In the genomic region with DNA sequence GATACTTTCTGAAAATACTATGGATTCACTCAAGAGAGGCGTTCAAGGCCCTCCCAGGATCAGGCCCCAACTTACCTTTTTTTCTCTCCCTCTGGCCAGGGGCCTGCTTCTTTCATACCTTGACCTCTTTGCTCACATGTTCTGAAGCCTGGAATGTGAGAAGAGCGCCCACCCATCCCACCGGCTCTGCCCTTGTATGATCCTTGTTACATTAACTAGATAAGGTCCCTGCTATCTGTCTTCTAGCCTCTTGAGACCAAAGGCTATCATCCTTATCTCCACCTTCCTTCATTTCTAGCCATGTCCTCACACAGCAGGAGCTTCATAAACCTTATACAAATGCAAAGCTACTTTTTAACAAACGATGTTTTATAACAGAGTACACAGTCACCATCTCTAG, we compare ENCODE assay signal across 30 cellular contexts. TPM values are rescaled to one million over a fixed set of nuclear protein-coding genes. Genes with fewer than 3 reads are reported as not detected.
"Had no signal": no experiment of that assay in that cellular context is flagged by ENCODE, and none has a peak within 500 bp of the region (broad histone marks: within the 10 kb centered on the region; RNA-seq: fewer than 3 reads in every experiment).

No MANE protein-coding gene starts in this region.

- H3K4me3 ChIP-seq: adrenal gland, SJCRH30, SK-N-MC had no signal

- H3K4me1 ChIP-seq: adrenal gland had no signal

- H3K36me3 ChIP-seq: adrenal gland, SJCRH30 had no signal

- H3K27me3 ChIP-seq: adrenal gland had no signal

- H3K27ac Mint-ChIP-seq: activated CD4-positive, alpha-beta T cell treated with anti-CD3 and anti-CD28 coated beads for 36 hours; activated CD4-positive, alpha-beta T cell treated with anti-CD3 and anti-CD28 coated beads, Interleukin-2, amount 10 ng/mL, durations not matched to agents 7 days and 5 days; activated CD8-positive, alpha-beta T cell treated with anti-CD3 and anti-CD28 coated beads, Interleukin-2, amount 10 ng/mL, durations not matched to agents 7 days and 5 days; activated naive CD4-positive, alpha-beta T cell treated with anti-CD3 and anti-CD28 coated beads for 36 hours; activated naive CD4-positive, alpha-beta T cell treated with anti-CD3 and anti-CD28 coated beads, Interleukin-2, amount 50 U/mL, for 72 hours; activated T-cell treated with anti-CD3 and anti-CD28 coated beads, Interleukin-2, amount 50 U/mL, for 24 hours; activated T-helper 2 cell treated with anti-CD3 and anti-CD28 coated beads, Interferon-gamma antibody, Interleukin-2, Interleukin-4, amounts not matched to agents 10 μg/mL and 5 μg/mL and 100 μg/mL, durations not matched to agents 14 hours and 24 hours and 36 hours; T-helper 2 cell treated with Interferon-gamma antibody and Interleukin-4, amounts not matched to agents 5 μg/mL and 100 μg/mL, for 36 hours had no signal

- H3K4me3 Mint-ChIP-seq: activated CD4-positive, alpha-beta T cell treated with anti-CD3 and anti-CD28 coated beads for 36 hours; activated CD4-positive, alpha-beta T cell treated with anti-CD3 and anti-CD28 coated beads, Interleukin-2, amount 10 ng/mL, durations not matched to agents 7 days and 5 days; activated CD8-positive, alpha-beta T cell treated with anti-CD3 and anti-CD28 coated beads, Interleukin-2, amount 10 ng/mL, durations not matched to agents 7 days and 5 days; activated naive CD4-positive, alpha-beta T cell treated with anti-CD3 and anti-CD28 coated beads for 36 hours; activated T-cell treated with anti-CD3 and anti-CD28 coated beads, Interleukin-2, amount 50 U/mL, for 24 hours; brain; T-helper 2 cell treated with Interferon-gamma antibody and Interleukin-4, amounts not matched to agents 5 μg/mL and 100 μg/mL, for 36 hours had no signal

- H3K4me1 Mint-ChIP-seq: activated CD4-positive, alpha-beta T cell treated with anti-CD3 and anti-CD28 coated beads for 36 hours; activated CD4-positive, alpha-beta T cell treated with anti-CD3 and anti-CD28 coated beads, Interleukin-2, amount 10 ng/mL, durations not matched to agents 7 days and 5 days had no signal

- DNase-seq: activated CD4-positive, alpha-beta T cell treated with anti-CD3 and anti-CD28 coated beads for 36 hours; activated CD4-positive, alpha-beta T cell treated with anti-CD3 and anti-CD28 coated beads, Interleukin-2, amount 10 ng/mL, durations not matched to agents 7 days and 5 days; activated CD4-positive, alpha-beta T cell treated with anti-CD3 and anti-CD28 coated beads, Interleukin-2, amount 50 U/mL, for 48 hours; activated CD8-positive, alpha-beta T cell treated with anti-CD3 and anti-CD28 coated beads, Interleukin-2, amount 10 ng/mL, durations not matched to agents 7 days and 5 days; activated gamma-delta T cell treated with Interleukin-2 at 50 U/mL for 16 hours; activated naive CD4-positive, alpha-beta T cell treated with anti-CD3 and anti-CD28 coated beads for 36 hours; activated T-cell treated with anti-CD3 and anti-CD28 coated beads, Interleukin-2, amount 50 U/mL, for 24 hours; adrenal gland; caudate nucleus; cerebellar nuclear complex; NCI-H1105; NCI-H1417 treated with DMSO at 0.1 percent for 48 hours; NCI-H187 treated with DMSO at 0.1 percent for 48 hours; NCI-H2081; NCI-H226; NCI-H446 treated with DMSO at 0.1 percent for 48 hours; NCI-H524; NCI-H69; NCI-H82; SHP77; SJCRH30 had no signal

- H3K9me3 ChIP-seq: adrenal gland, SJCRH30 had no signal

- H3K27ac ChIP-seq: adrenal gland, SJCRH30, SK-N-MC had no signal

- ATAC-seq: activated CD4-positive, alpha-beta T cell treated with anti-CD3 and anti-CD28 coated beads for 36 hours; activated CD4-positive, CD25-positive, alpha-beta regulatory T cell treated with anti-CD3 and anti-CD28 coated beads, Interleukin-2, amount 50 U/mL, for 24 hours; activated CD8-positive, alpha-beta T cell treated with anti-CD3 and anti-CD28 coated beads, Interleukin-2, amount 10 ng/mL, durations not matched to agents 7 days and 5 days; activated naive CD4-positive, alpha-beta T cell treated with anti-CD3 and anti-CD28 coated beads, Interleukin-2, amount 50 U/mL, for 72 hours; Panc1 had no signal

- H3K27me3 Mint-ChIP-seq: activated CD4-positive, alpha-beta T cell treated with anti-CD3 and anti-CD28 coated beads for 36 hours; activated CD4-positive, alpha-beta T cell treated with anti-CD3 and anti-CD28 coated beads, Interleukin-2, amount 10 ng/mL, durations not matched to agents 7 days and 5 days; brain had no signal

- H3K9me3 Mint-ChIP-seq: activated CD4-positive, alpha-beta T cell treated with anti-CD3 and anti-CD28 coated beads, Interleukin-2, amount 10 ng/mL, durations not matched to agents 7 days and 5 days; activated naive CD4-positive, alpha-beta T cell treated with anti-CD3 and anti-CD28 coated beads for 36 hours; activated naive CD4-positive, alpha-beta T cell treated with anti-CD3 and anti-CD28 coated beads, Interleukin-2, amount 50 U/mL, for 72 hours; activated T-cell treated with anti-CD3 and anti-CD28 coated beads, Interleukin-2, amount 50 U/mL, for 24 hours; activated T-helper 2 cell treated with anti-CD3 and anti-CD28 coated beads, Interferon-gamma antibody, Interleukin-2, Interleukin-4, amounts not matched to agents 10 μg/mL and 5 μg/mL and 100 μg/mL, durations not matched to agents 14 hours and 24 hours and 36 hours; brain; T-helper 2 cell treated with Interferon-gamma antibody and Interleukin-4, amounts not matched to agents 5 μg/mL and 100 μg/mL, for 36 hours had no signal

- H3K36me3 Mint-ChIP-seq: activated naive CD4-positive, alpha-beta T cell treated with anti-CD3 and anti-CD28 coated beads, Interleukin-2, amount 50 U/mL, for 72 hours; brain had no signal

RNA-seq across cellular contexts. Expression of a gene that starts 45.9 kb away (rescaled TPM):
- total RNA-seq: activated CD4-positive, alpha-beta T cell treated with anti-CD3 and anti-CD28 coated beads, Interleukin-2, amount 10 ng/mL, durations not matched to agents 7 days and 5 days; activated CD8-positive, alpha-beta T cell treated with anti-CD3 and anti-CD28 coated beads, Interleukin-2, amount 10 ng/mL, durations not matched to agents 7 days and 5 days; MCF 10A; T-helper 1 cell treated with Interleukin-12 subunit alpha and Interleukin-12 subunit beta and Interleukin-4 antibody, amounts not matched to agents 30 ng/mL and 1 ng/mL, for 36 hours had no signal
